1 cellular context compared by ENCODE assay signal in the genomic region with DNA sequence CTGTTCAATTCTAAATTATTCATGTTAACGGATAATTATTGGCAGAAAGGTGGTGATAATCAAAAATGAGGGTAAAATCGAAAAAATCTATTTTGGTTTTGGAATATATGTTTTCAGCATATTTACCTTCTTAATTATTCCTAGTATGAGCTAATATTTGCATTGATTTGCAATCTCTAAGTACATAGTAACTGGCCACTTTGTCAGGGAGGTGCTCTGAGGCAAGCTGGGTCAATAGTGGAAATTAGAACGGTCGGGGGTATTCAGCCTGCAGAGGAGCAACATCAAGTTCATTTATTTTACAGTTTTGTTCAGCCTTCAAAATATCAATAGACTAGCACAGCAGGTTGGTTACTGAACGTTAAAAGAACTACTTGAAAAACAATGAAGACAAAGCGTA.
TF ChIP-seq lines count a peak whose summit lies in the region.

No MANE protein-coding gene starts in this region.

TF ChIP-seq in HepG2, 621 proteins besides CTCF, POLR2A, EP300 and RAD21 (continued from another document):
- TF ChIP-seq ZNF609 (CRISPR knock-in tag; IDR thresholded peaks at IDR 0.05; ENCODE audit: borderline replicate concordance) (peak; percentile 39; the same call in 1 of the 2 replicates), RARG (CRISPR knock-in tag; IDR thresholded peaks at IDR 0.05; ENCODE audit: low read depth) (no peak), KAT8 (CRISPR knock-in tag; IDR thresholded peaks at IDR 0.05) (0 out of 2 replicates have a peak, but pooled peaks have one; percentile 13), ZNF792 (CRISPR knock-in tag; IDR thresholded peaks at IDR 0.05) (peak; percentile 37; the same call in 1 of the 2 replicates), CEBPB (IDR thresholded peaks at IDR 0.05; ENCODE audit: borderline replicate concordance, low read depth, low read length) (peak; percentile 87), MIXL1 (CRISPR knock-in tag; IDR thresholded peaks at IDR 0.05) (peak; percentile 96), ELF4 (CRISPR knock-in tag; IDR thresholded peaks at IDR 0.05; ENCODE audit: borderline replicate concordance) (no peak), ZNF33A (CRISPR knock-in tag; IDR thresholded peaks at IDR 0.05; ENCODE audit: borderline replicate concordance) (no peak), SAP130 (CRISPR knock-in tag; IDR thresholded peaks at IDR 0.05; ENCODE audit: low read depth) (peak; percentile 53), PATZ1 (CRISPR knock-in tag; IDR thresholded peaks at IDR 0.05) (peak; percentile 74), NFIB (CRISPR knock-in tag; IDR thresholded peaks at IDR 0.05; ENCODE audit: borderline replicate concordance) (no peak), SATB2 (CRISPR knock-in tag; IDR thresholded peaks at IDR 0.05) (no peak), KAT2B (IDR thresholded peaks at IDR 0.05; ENCODE audit: borderline replicate concordance, low read depth, low read length) (peak; percentile 41; the same call in 1 of the 2 replicates), SMC3 (IDR thresholded peaks at IDR 0.05; ENCODE audit: low read length) (peak; percentile 8; the same call in 1 of the 2 replicates), SOX13 (IDR thresholded peaks at IDR 0.05) (no peak), SOX13 (CRISPR knock-in tag; conservative IDR thresholded peaks at IDR 0.05 in 1 of 2, IDR thresholded peaks at IDR 0.05 in 1 of 2) (peak in 1 of 2 experiments; percentile 36; a peak in 1 of 4 replicates), ZNF503 (CRISPR knock-in tag; IDR thresholded peaks at IDR 0.05) (0 out of 2 replicates have a peak, but pooled peaks have one; percentile 24), NR2F2 (IDR thresholded peaks at IDR 0.05; ENCODE audit: borderline replicate concordance, low read depth) (0 out of 2 replicates have a peak, but pooled peaks have one; percentile 15), ONECUT2 (CRISPR knock-in tag; IDR thresholded peaks at IDR 0.05) (peak; percentile 55; the same call in 1 of the 2 replicates), RARA (CRISPR knock-in tag; IDR thresholded peaks at IDR 0.05) (peak; percentile 69), ZBTB7B (CRISPR knock-in tag; IDR thresholded peaks at IDR 0.05) (0 out of 2 replicates have a peak, but pooled peaks have one; percentile 46), MAF1 (CRISPR knock-in tag; IDR thresholded peaks at IDR 0.05; ENCODE audit: borderline replicate concordance) (no peak), ARID3A (IDR thresholded peaks at IDR 0.05; ENCODE audit: low read depth, low read length) (peak; percentile 83), GATAD2A (CRISPR knock-in tag; IDR thresholded peaks at IDR 0.05) (peak; percentile 47), KLF12 (CRISPR knock-in tag; IDR thresholded peaks at IDR 0.05; ENCODE audit: borderline replicate concordance) (no peak), FOXA3 (CRISPR knock-in tag; IDR thresholded peaks at IDR 0.05) (peak; percentile 80), KMT2A (CRISPR knock-in tag; IDR thresholded peaks at IDR 0.05) (0 out of 2 replicates have a peak, but pooled peaks have one; percentile 20), FOXJ3 (CRISPR knock-in tag; IDR thresholded peaks at IDR 0.05; ENCODE audit: borderline replicate concordance) (peak; percentile 24; the same call in 1 of the 2 replicates)
- TF ChIP-seq, protein P1, sequence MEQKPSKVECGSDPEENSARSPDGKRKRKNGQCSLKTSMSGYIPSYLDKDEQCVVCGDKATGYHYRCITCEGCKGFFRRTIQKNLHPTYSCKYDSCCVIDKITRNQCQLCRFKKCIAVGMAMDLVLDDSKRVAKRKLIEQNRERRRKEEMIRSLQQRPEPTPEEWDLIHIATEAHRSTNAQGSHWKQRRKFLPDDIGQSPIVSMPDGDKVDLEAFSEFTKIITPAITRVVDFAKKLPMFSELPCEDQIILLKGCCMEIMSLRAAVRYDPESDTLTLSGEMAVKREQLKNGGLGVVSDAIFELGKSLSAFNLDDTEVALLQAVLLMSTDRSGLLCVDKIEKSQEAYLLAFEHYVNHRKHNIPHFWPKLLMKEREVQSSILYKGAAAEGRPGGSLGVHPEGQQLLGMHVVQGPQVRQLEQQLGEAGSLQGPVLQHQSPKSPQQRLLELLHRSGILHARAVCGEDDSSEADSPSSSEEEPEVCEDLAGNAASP (CRISPR knock-in tag; IDR thresholded peaks at IDR 0.05; ENCODE audit: borderline replicate concordance): peak; percentile 28; the same call in 1 of the 2 replicates
- TF ChIP-seq, protein P2, sequence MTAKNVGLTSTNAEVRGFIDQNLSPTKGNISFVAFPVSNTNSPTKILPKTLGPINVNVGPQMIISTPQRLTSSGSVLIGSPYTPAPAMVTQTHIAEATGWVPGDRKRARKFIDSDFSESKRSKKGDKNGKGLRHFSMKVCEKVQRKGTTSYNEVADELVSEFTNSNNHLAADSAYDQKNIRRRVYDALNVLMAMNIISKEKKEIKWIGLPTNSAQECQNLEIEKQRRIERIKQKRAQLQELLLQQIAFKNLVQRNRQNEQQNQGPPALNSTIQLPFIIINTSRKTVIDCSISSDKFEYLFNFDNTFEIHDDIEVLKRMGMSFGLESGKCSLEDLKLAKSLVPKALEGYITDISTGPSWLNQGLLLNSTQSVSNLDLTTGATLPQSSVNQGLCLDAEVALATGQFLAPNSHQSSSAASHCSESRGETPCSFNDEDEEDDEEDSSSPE (CRISPR knock-in tag; IDR thresholded peaks at IDR 0.05): 0 out of 2 replicates have a peak, but pooled peaks have one; percentile 17
- TF ChIP-seq, protein P3, sequence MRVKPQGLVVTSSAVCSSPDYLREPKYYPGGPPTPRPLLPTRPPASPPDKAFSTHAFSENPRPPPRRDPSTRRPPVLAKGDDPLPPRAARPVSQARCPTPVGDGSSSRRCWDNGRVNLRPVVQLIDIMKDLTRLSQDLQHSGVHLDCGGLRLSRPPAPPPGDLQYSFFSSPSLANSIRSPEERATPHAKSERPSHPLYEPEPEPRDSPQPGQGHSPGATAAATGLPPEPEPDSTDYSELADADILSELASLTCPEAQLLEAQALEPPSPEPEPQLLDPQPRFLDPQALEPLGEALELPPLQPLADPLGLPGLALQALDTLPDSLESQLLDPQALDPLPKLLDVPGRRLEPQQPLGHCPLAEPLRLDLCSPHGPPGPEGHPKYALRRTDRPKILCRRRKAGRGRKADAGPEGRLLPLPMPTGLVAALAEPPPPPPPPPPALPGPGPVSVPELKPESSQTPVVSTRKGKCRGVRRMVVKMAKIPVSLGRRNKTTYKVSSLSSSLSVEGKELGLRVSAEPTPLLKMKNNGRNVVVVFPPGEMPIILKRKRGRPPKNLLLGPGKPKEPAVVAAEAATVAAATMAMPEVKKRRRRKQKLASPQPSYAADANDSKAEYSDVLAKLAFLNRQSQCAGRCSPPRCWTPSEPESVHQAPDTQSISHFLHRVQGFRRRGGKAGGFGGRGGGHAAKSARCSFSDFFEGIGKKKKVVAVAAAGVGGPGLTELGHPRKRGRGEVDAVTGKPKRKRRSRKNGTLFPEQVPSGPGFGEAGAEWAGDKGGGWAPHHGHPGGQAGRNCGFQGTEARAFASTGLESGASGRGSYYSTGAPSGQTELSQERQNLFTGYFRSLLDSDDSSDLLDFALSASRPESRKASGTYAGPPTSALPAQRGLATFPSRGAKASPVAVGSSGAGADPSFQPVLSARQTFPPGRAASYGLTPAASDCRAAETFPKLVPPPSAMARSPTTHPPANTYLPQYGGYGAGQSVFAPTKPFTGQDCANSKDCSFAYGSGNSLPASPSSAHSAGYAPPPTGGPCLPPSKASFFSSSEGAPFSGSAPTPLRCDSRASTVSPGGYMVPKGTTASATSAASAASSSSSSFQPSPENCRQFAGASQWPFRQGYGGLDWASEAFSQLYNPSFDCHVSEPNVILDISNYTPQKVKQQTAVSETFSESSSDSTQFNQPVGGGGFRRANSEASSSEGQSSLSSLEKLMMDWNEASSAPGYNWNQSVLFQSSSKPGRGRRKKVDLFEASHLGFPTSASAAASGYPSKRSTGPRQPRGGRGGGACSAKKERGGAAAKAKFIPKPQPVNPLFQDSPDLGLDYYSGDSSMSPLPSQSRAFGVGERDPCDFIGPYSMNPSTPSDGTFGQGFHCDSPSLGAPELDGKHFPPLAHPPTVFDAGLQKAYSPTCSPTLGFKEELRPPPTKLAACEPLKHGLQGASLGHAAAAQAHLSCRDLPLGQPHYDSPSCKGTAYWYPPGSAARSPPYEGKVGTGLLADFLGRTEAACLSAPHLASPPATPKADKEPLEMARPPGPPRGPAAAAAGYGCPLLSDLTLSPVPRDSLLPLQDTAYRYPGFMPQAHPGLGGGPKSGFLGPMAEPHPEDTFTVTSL (CRISPR knock-in tag; IDR thresholded peaks at IDR 0.05; ENCODE audit: borderline replicate concordance): no peak
